21 cellular contexts compared by ENCODE assay signal in the genomic region with DNA sequence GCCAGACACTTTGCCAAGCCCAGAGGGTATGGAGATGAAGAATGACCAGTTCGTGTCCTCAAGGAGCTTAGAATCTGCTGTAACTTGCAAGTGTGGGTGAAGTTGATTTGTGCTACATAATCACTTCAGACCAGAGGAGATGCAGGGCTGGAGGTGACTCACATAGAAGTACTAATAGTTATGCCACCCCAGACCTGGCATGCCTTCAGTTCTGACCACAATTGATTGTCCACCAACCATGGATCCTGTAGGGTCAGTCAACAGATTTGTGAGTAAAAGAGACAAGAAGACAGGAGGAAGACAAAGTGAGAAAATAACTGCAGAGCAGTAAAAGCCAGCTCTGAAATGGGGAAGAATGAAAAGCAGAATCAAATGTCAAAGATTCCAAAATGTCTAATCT. TPM values are rescaled to one million over a fixed set of nuclear protein-coding genes. Genes with fewer than 3 reads are reported as not detected.
DNase-seq lines count a peak whose midpoint lies in the region; TF ChIP-seq lines count a peak whose summit lies in the region.
"Had no signal": no experiment of that assay in that cellular context is flagged by ENCODE, and none has a peak within 500 bp of the region (broad histone marks: within the 10 kb centered on the region; RNA-seq: fewer than 3 reads in every experiment).

No MANE protein-coding gene starts in this region.

- H3K27me3 ChIP-seq in ACC112 (ENCODE audit: insufficient read depth, low read length) (no peaks in the 10 kb centered on the region), suprapubic skin (no peaks in the 10 kb centered on the region)
- H3K27me3 ChIP-seq: ovary, upper lobe of right lung had no signal

- no peak for TF ChIP-seq CTCF in fibroblast of the aortic adventitia (IDR thresholded peaks at IDR 0.05; ENCODE audit: insufficient read depth, low read length)
- no peak for TF ChIP-seq CTCF in type B pancreatic cell (conservative IDR thresholded peaks at IDR 0.05)
- TF ChIP-seq CTCF in suprapubic skin (IDR thresholded peaks at IDR 0.05), result no peak

- peak overlapping the region; percentile 14; the same call in 1 of the 2 replicates for H3K4me3 ChIP-seq in ACC112 (ENCODE audit: low read depth, low read length)
- H3K4me3 ChIP-seq in fibroblast of the aortic adventitia (ENCODE audit: low read depth, low read length), result no peak overlapping the region
- no peak overlapping the region for H3K4me3 ChIP-seq in suprapubic skin
- H3K4me3 ChIP-seq: HAP-1, ovary, upper lobe of right lung had no signal

- H3K79me2 ChIP-seq in ACC112 (ENCODE audit: control insufficient read depth, insufficient read depth, low read length, unreplicated experiment), result no peaks in the 10 kb centered on the region

- no peak for TF ChIP-seq POLR2A in suprapubic skin (IDR thresholded peaks at IDR 0.05)

- H3K36me3 Mint-ChIP-seq in type B pancreatic cell, result no peaks in the 10 kb centered on the region
- H3K36me3 Mint-ChIP-seq: CD8-positive, alpha-beta T cell; stimulated activated memory B cell treated with anti-CD40 and anti-IgM and Interleukin-4, amounts not matched to agents 10 μg/mL and 1 μg/mL and 100 μg/mL, for 72 hours had no signal

- DNase-seq in HCEC 1CT, result peak; percentile 80
- DNase-seq in amniotic epithelial cell (ENCODE audit: low read depth), result peak; percentile 85
- DNase-seq in fibroblast of the aortic adventitia (ENCODE audit: low read depth), result peak; percentile 67
- no peak for DNase-seq in stimulated activated CD4-positive, alpha-beta T cell treated with anti-CD3 and anti-CD28 coated beads, Interleukin-4, amount 100 ng/mL, for 24 hours
- no peak for DNase-seq in type B pancreatic cell (ENCODE audit: extremely low spot score, unreplicated experiment)
- DNase-seq in suprapubic skin (ENCODE audit: low spot score in 2 of 2), result no peak
- no peak for DNase-seq in NCI-H2081 (lab: John Stamatoyannopoulos, UW)
- DNase-seq: activated CD4-positive, alpha-beta T cell treated with anti-CD3 and anti-CD28 coated beads for 36 hours; activated effector memory CD4-positive, alpha-beta T cell treated with anti-CD3 and anti-CD28 coated beads, Interleukin-2, amount 50 U/mL, for 16 hours; aorta; CD8-positive, alpha-beta T cell; NCI-H187 treated with DMSO at 0.1 percent for 48 hours; NCI-H510A treated with DMSO at 0.1 percent for 48 hours; ovary; small intestine; upper lobe of right lung had no signal

- no peak for TF ChIP-seq EP300 in suprapubic skin (IDR thresholded peaks at IDR 0.05)

- no peak overlapping the region for H2AFZ ChIP-seq in ACC112 (ENCODE audit: low read length, unreplicated experiment)

- H3K36me3 ChIP-seq in ACC112 (ENCODE audit: insufficient read depth, low read length) (no peaks in the 10 kb centered on the region), suprapubic skin (no peaks in the 10 kb centered on the region)
- H3K36me3 ChIP-seq: HAP-1, ovary, upper lobe of right lung had no signal

- H3K4me3 Mint-ChIP-seq in type B pancreatic cell, result no peak overlapping the region
- H3K4me3 Mint-ChIP-seq: activated CD4-positive, alpha-beta T cell treated with anti-CD3 and anti-CD28 coated beads for 36 hours; CD8-positive, alpha-beta T cell; stimulated activated memory B cell treated with anti-CD40 and anti-IgM and Interleukin-4, amounts not matched to agents 10 μg/mL and 1 μg/mL and 100 μg/mL, for 72 hours had no signal

- peaks cover under 1% of the 10 kb centered on the region for H3K9me3 Mint-ChIP-seq in type B pancreatic cell
- H3K9me3 Mint-ChIP-seq: CD8-positive, alpha-beta T cell; stimulated activated memory B cell treated with anti-CD40 and anti-IgM and Interleukin-4, amounts not matched to agents 10 μg/mL and 1 μg/mL and 100 μg/mL, for 72 hours had no signal

- H3K27me3 Mint-ChIP-seq in type B pancreatic cell, result peaks cover 25% of the 10 kb centered on the region

- 71% methylated on average over 1 of the region's 1 CpG for WGBS in suprapubic skin

- H3K4me1 ChIP-seq in ACC112 (ENCODE audit: control insufficient read depth, insufficient read depth, low read length, unreplicated experiment) (peaks cover 38% of the 10 kb centered on the region), suprapubic skin (no peaks in the 10 kb centered on the region)
- H3K4me1 ChIP-seq: HAP-1, upper lobe of right lung had no signal

- no peak overlapping the region for H3K27ac Mint-ChIP-seq in type B pancreatic cell
- H3K27ac Mint-ChIP-seq: activated CD4-positive, alpha-beta T cell treated with anti-CD3 and anti-CD28 coated beads for 36 hours; CD8-positive, alpha-beta T cell; stimulated activated memory B cell treated with anti-CD40 and anti-IgM and Interleukin-4, amounts not matched to agents 10 μg/mL and 1 μg/mL and 100 μg/mL, for 72 hours had no signal

- peak overlapping the region; percentile 67 for H3K27ac ChIP-seq in ACC112 (ENCODE audit: low read depth, low read length)
- no peak overlapping the region for H3K27ac ChIP-seq in suprapubic skin
- H3K27ac ChIP-seq: ovary, upper lobe of right lung had no signal

- H3K4me1 Mint-ChIP-seq in type B pancreatic cell (ENCODE audit: unreplicated experiment), result no peaks in the 10 kb centered on the region
- H3K4me1 Mint-ChIP-seq: activated CD4-positive, alpha-beta T cell treated with anti-CD3 and anti-CD28 coated beads for 36 hours; stimulated activated memory B cell treated with anti-CD40 and anti-IgM and Interleukin-4, amounts not matched to agents 10 μg/mL and 1 μg/mL and 100 μg/mL, for 72 hours had no signal

- no peaks in the 10 kb centered on the region for H3K9me3 ChIP-seq in suprapubic skin
- H3K9me3 ChIP-seq: HAP-1, ovary, upper lobe of right lung had no signal

RNA-seq across cellular contexts. Expression of gene BMPER, which starts 51.2 kb away (rescaled TPM):
- 45.4 and 157 TPM in 2 replicates for total RNA-seq in fibroblast of the aortic adventitia (ENCODE audit: low replicate concordance)
- 2.5 and 10.2 TPM in 2 replicates for total RNA-seq in type B pancreatic cell (ENCODE audit: low replicate concordance)
- total RNA-seq in suprapubic skin, result 1 to 10 TPM in 2 of 4 donors, under 1 TPM in 2; 0.52 to 7.2 (median 1.2) TPM
- total RNA-seq: activated CD4-positive, alpha-beta T cell treated with anti-CD3 and anti-CD28 coated beads for 36 hours; CD8-positive, alpha-beta T cell; esophagus mucosa; T-helper 2 cell treated with Interferon-gamma antibody and Interleukin-4, amounts not matched to agents 100 ng/mL and 5 ng/mL, for 36 hours had no signal

Comparison
In these comparisons a context has a peak if more than half of its experiments do, and no peak if none do; other contexts are left out.
1. DNase-seq: peak in HCEC 1CT (single experiment), amniotic epithelial cell (single experiment) and fibroblast of the aortic adventitia (single experiment); none in stimulated activated CD4-positive, alpha-beta T cell treated with anti-CD3 and anti-CD28 coated beads, Interleukin-4, amount 100 ng/mL, for 24 hours (single experiment), type B pancreatic cell (single experiment), suprapubic skin (0 of 2) and NCI-H2081 (0 of 2).